1 cellular context compared by ENCODE assay signal in the genomic region with DNA sequence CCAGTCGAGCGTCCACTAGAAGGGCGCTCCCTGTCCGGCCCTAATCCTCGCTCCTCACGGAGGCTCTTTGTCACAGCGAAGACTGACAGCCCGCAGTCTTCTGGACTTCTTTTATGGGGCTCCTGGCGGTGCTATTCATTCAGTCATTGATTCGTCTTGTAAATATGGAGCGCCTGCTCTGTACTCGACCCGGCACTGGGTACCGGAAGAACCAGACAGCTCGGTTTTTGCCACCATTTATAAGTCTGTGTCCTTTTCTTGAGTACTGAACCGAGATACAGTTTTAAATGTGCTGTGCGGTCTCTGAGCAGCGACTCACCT.
TF ChIP-seq lines count a peak whose summit lies in the region.

No MANE protein-coding gene starts in this region.

TF ChIP-seq in K562, 482 proteins besides CTCF, POLR2A, EP300 and RAD21 (continued from another document):
- no peak for TF ChIP-seq ZNF282 (CRISPR knock-in tag; IDR thresholded peaks at IDR 0.05)
- no peak for TF ChIP-seq DPF2 (IDR thresholded peaks at IDR 0.05)
- 0 out of 2 replicates have a peak, but pooled peaks have one; percentile 4 for TF ChIP-seq MYC (IDR thresholded peaks at IDR 0.05; ENCODE audit: low read depth, low read length)
- TF ChIP-seq MYC (CRISPR knock-in tag; IDR thresholded peaks at IDR 0.05; ENCODE audit: borderline replicate concordance, low read depth), result no peak
- TF ChIP-seq, protein P1, sequence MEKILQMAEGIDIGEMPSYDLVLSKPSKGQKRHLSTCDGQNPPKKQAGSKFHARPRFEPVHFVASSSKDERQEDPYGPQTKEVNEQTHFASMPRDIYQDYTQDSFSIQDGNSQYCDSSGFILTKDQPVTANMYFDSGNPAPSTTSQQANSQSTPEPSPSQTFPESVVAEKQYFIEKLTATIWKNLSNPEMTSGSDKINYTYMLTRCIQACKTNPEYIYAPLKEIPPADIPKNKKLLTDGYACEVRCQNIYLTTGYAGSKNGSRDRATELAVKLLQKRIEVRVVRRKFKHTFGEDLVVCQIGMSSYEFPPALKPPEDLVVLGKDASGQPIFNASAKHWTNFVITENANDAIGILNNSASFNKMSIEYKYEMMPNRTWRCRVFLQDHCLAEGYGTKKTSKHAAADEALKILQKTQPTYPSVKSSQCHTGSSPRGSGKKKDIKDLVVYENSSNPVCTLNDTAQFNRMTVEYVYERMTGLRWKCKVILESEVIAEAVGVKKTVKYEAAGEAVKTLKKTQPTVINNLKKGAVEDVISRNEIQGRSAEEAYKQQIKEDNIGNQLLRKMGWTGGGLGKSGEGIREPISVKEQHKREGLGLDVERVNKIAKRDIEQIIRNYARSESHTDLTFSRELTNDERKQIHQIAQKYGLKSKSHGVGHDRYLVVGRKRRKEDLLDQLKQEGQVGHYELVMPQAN (IDR thresholded peaks at IDR 0.05; ENCODE audit: borderline replicate concordance), result no peak
- no peak for TF ChIP-seq CTBP1 (IDR thresholded peaks at IDR 0.05; ENCODE audit: borderline replicate concordance)
- peak; percentile 66 for TF ChIP-seq PKNOX1 (IDR thresholded peaks at IDR 0.05)
- TF ChIP-seq YY1 (IDR thresholded peaks at IDR 0.05; ENCODE audit: borderline replicate concordance in 1 of 3, control insufficient read depth in 1 of 3, extremely low read depth in 1 of 3, insufficient read depth in 3 of 3, insufficient read length in 1 of 3, insufficient replicate concordance in 2 of 3, low read depth in 1 of 3, low read length in 2 of 3), result peak in 1 of 3 experiments; percentile 5
- TF ChIP-seq, protein P2, sequence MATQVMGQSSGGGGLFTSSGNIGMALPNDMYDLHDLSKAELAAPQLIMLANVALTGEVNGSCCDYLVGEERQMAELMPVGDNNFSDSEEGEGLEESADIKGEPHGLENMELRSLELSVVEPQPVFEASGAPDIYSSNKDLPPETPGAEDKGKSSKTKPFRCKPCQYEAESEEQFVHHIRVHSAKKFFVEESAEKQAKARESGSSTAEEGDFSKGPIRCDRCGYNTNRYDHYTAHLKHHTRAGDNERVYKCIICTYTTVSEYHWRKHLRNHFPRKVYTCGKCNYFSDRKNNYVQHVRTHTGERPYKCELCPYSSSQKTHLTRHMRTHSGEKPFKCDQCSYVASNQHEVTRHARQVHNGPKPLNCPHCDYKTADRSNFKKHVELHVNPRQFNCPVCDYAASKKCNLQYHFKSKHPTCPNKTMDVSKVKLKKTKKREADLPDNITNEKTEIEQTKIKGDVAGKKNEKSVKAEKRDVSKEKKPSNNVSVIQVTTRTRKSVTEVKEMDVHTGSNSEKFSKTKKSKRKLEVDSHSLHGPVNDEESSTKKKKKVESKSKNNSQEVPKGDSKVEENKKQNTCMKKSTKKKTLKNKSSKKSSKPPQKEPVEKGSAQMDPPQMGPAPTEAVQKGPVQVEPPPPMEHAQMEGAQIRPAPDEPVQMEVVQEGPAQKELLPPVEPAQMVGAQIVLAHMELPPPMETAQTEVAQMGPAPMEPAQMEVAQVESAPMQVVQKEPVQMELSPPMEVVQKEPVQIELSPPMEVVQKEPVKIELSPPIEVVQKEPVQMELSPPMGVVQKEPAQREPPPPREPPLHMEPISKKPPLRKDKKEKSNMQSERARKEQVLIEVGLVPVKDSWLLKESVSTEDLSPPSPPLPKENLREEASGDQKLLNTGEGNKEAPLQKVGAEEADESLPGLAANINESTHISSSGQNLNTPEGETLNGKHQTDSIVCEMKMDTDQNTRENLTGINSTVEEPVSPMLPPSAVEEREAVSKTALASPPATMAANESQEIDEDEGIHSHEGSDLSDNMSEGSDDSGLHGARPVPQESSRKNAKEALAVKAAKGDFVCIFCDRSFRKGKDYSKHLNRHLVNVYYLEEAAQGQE (CRISPR knock-in tag; IDR thresholded peaks at IDR 0.05; ENCODE audit: low read depth), result no peak
- TF ChIP-seq, protein P3, sequence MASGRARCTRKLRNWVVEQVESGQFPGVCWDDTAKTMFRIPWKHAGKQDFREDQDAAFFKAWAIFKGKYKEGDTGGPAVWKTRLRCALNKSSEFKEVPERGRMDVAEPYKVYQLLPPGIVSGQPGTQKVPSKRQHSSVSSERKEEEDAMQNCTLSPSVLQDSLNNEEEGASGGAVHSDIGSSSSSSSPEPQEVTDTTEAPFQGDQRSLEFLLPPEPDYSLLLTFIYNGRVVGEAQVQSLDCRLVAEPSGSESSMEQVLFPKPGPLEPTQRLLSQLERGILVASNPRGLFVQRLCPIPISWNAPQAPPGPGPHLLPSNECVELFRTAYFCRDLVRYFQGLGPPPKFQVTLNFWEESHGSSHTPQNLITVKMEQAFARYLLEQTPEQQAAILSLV (tag; IDR thresholded peaks at IDR 0.05), result no peak
- no peak for TF ChIP-seq ZNF316 (IDR thresholded peaks at IDR 0.05)
- no peak for TF ChIP-seq ZNF639 (CRISPR knock-in tag; conservative IDR thresholded peaks at IDR 0.05 in 1 of 2, IDR thresholded peaks at IDR 0.05 in 1 of 2)
- TF ChIP-seq ZNF217 (CRISPR knock-in tag; IDR thresholded peaks at IDR 0.05), result no peak
- TF ChIP-seq ZNF280B (CRISPR knock-in tag; IDR thresholded peaks at IDR 0.05), result no peak
- no peak for TF ChIP-seq BRD4 (IDR thresholded peaks at IDR 0.05)
- TF ChIP-seq, protein P4, sequence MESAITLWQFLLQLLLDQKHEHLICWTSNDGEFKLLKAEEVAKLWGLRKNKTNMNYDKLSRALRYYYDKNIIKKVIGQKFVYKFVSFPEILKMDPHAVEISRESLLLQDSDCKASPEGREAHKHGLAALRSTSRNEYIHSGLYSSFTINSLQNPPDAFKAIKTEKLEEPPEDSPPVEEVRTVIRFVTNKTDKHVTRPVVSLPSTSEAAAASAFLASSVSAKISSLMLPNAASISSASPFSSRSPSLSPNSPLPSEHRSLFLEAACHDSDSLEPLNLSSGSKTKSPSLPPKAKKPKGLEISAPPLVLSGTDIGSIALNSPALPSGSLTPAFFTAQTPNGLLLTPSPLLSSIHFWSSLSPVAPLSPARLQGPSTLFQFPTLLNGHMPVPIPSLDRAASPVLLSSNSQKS (CRISPR knock-in tag; IDR thresholded peaks at IDR 0.05), result no peak
- no peak for TF ChIP-seq ATF1 (CRISPR knock-in tag; IDR thresholded peaks at IDR 0.05)
- no peak for TF ChIP-seq ATF1 (tag; IDR thresholded peaks at IDR 0.05)
- TF ChIP-seq FOXK1 (CRISPR knock-in tag; IDR thresholded peaks at IDR 0.05; ENCODE audit: borderline replicate concordance), result no peak
- TF ChIP-seq DMBX1 (CRISPR knock-in tag; IDR thresholded peaks at IDR 0.05; ENCODE audit: borderline replicate concordance), result no peak
- TF ChIP-seq HNRNPLL (IDR thresholded peaks at IDR 0.05; ENCODE audit: low read depth, low read length, poor library complexity, severe bottlenecking), result no peak
- no peak for TF ChIP-seq JUNB (CRISPR knock-in tag; conservative IDR thresholded peaks at IDR 0.05)
- peak; percentile 36; the same call in 1 of the 2 replicates for TF ChIP-seq ZNF143 (CRISPR knock-in tag; IDR thresholded peaks at IDR 0.05)
- TF ChIP-seq NFYB (IDR thresholded peaks at IDR 0.05; ENCODE audit: extremely low read depth, insufficient read length), result no peak
- TF ChIP-seq, protein P5, sequence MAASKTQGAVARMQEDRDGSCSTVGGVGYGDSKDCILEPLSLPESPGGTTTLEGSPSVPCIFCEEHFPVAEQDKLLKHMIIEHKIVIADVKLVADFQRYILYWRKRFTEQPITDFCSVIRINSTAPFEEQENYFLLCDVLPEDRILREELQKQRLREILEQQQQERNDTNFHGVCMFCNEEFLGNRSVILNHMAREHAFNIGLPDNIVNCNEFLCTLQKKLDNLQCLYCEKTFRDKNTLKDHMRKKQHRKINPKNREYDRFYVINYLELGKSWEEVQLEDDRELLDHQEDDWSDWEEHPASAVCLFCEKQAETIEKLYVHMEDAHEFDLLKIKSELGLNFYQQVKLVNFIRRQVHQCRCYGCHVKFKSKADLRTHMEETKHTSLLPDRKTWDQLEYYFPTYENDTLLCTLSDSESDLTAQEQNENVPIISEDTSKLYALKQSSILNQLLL (CRISPR knock-in tag; IDR thresholded peaks at IDR 0.05; ENCODE audit: borderline replicate concordance), result no peak
- TF ChIP-seq THRAP3 (IDR thresholded peaks at IDR 0.05; ENCODE audit: borderline replicate concordance), result no peak
